ENCODE assay signal across 12 cellular contexts in genomic region chrX:140503714-140504351, GRCh38. TPM values are rescaled to one million over a fixed set of nuclear protein-coding genes. Genes with fewer than 3 reads are reported as not detected.
DNase-seq lines count a peak whose midpoint lies in the region; ATAC-seq and TF ChIP-seq lines count a peak whose summit lies in the region.
"Had no signal": no experiment of that assay in that cellular context is flagged by ENCODE, and none has a peak within 500 bp of the region (broad histone marks: within the 10 kb centered on the region; RNA-seq: fewer than 3 reads in every experiment).

No MANE protein-coding gene starts in this region.

- TF ChIP-seq CTCF in HEK293 (tag by site-specific recombination; IDR thresholded peaks at IDR 0.05) (no peak), spleen (IDR thresholded peaks at IDR 0.05 in 8 of 11, conservative IDR thresholded peaks at IDR 0.05 in 3 of 11) (no peak)

- ATAC-seq in HG03135 (IDR thresholded peaks at IDR 0.05; ENCODE audit: unreplicated experiment) (no peak), GM21360 (IDR thresholded peaks at IDR 0.05; ENCODE audit: unreplicated experiment) (no peak)
- ATAC-seq: GM12878 had no signal

- H3K4me3 ChIP-seq in HEK293 (ENCODE audit: low read depth, low read length), result peak overlapping the region; percentile 49
- H3K4me3 ChIP-seq in iPS-11a (ENCODE audit: low read depth, low read length), result peak overlapping the region; percentile 56
- H3K4me3 ChIP-seq in spleen, result peak overlapping the region in 6 of 8 donors; percentile 8 to 60 (median 21)
- H3K4me3 ChIP-seq: GM12878 had no signal

- peaks cover 4 to 100% (median 84%) of the 10 kb centered on the region in 7 donors for H3K27me3 ChIP-seq in spleen (replicated peaks in 1 of 7)

- DNase-seq in anterior cingulate cortex (lab: John Stamatoyannopoulos, UW), result peak in 38 of 58 donors; percentile 1 to 56 (median 21)
- DNase-seq in spleen, result no peak
- no peak for DNase-seq in activated naive CD4-positive, alpha-beta T cell treated with anti-CD3 and anti-CD28 coated beads for 36 hours
- no peak for DNase-seq in GM19238 (ENCODE audit: insufficient read length, low spot score)
- DNase-seq: activated naive CD8-positive, alpha-beta T cell treated with anti-CD3 and anti-CD28 coated beads, Interleukin-2, amount 10 ng/mL, durations not matched to agents 7 days and 5 days; NCI-H187 had no signal

- no peak for TF ChIP-seq POLR2A in spleen (IDR thresholded peaks at IDR 0.05)

- no peaks in the 10 kb centered on the region for H3K9me3 Mint-ChIP-seq in activated naive CD4-positive, alpha-beta T cell treated with anti-CD3 and anti-CD28 coated beads for 36 hours
- H3K9me3 Mint-ChIP-seq: activated naive CD8-positive, alpha-beta T cell treated with anti-CD3 and anti-CD28 coated beads, Interleukin-2, amount 10 ng/mL, durations not matched to agents 7 days and 5 days had no signal

- H3K9me3 ChIP-seq in HEK293 (ENCODE audit: control insufficient read depth, insufficient read depth, low read depth, low read length) (no peaks in the 10 kb centered on the region), spleen (peaks cover 0 to 10% (median 0%) of the 10 kb centered on the region in 8 donors)

- CTCF ChIA-PET in HEK293 (lab: Yijun Ruan, JAX), result interaction anchor here (0.6 to 2.2 kb wide), 2 partner anchors 149 to 181 kb away, joined by 3 to 5 read pairs; no protein-coding TSS in a partner anchor
- CTCF ChIA-PET in activated naive CD4-positive, alpha-beta T cell treated with anti-CD3 and anti-CD28 coated beads for 36 hours (lab: Charles Lee), result no interaction called here

- H3K4me1 ChIP-seq in HEK293 (ENCODE audit: control insufficient read depth, insufficient read depth, low read length) (no peaks in the 10 kb centered on the region; the same call in 1 of the 2 replicates), spleen (peaks cover 0 to 24% (median 0%) of the 10 kb centered on the region in 6 donors)

- POLR2A ChIA-PET in HEK293 (lab: Yijun Ruan, JAX), result interaction anchor here (0.7 kb wide), 1 partner anchor 54 kb away, joined by 3 read pairs; no protein-coding TSS in a partner anchor

- H3K27ac ChIP-seq in HEK293 (ENCODE audit: extremely low read depth, low read depth, low read length) (peak overlapping the region; percentile 77; the same call in 1 of the 2 replicates), spleen (no peak overlapping the region)

- WGBS in spleen, 5 donors, result 1 to 36% (median 14%) methylated on average over 10 to 92 of the region's 92 CpGs

- H3K36me3 ChIP-seq in HEK293 (ENCODE audit: control insufficient read depth in 2 of 2, insufficient read depth in 1 of 2, low read length in 2 of 2) (no peaks in the 10 kb centered on the region), spleen (no peaks in the 10 kb centered on the region)

- no peak overlapping the region for H3K4me3 Mint-ChIP-seq in activated naive CD4-positive, alpha-beta T cell treated with anti-CD3 and anti-CD28 coated beads for 36 hours

- H3K36me3 Mint-ChIP-seq in activated naive CD4-positive, alpha-beta T cell treated with anti-CD3 and anti-CD28 coated beads for 36 hours (ENCODE audit: low read depth), result no peaks in the 10 kb centered on the region
- H3K36me3 Mint-ChIP-seq: activated naive CD8-positive, alpha-beta T cell treated with anti-CD3 and anti-CD28 coated beads, Interleukin-2, amount 10 ng/mL, durations not matched to agents 7 days and 5 days had no signal

- H3K27me3 Mint-ChIP-seq in activated naive CD4-positive, alpha-beta T cell treated with anti-CD3 and anti-CD28 coated beads for 36 hours (ENCODE audit: low read depth), result peaks cover 51% of the 10 kb centered on the region

- H3K4me1 Mint-ChIP-seq in activated naive CD4-positive, alpha-beta T cell treated with anti-CD3 and anti-CD28 coated beads for 36 hours (ENCODE audit: low read depth), result peaks cover 11% of the 10 kb centered on the region

- no peak overlapping the region for H3K27ac Mint-ChIP-seq in activated naive CD4-positive, alpha-beta T cell treated with anti-CD3 and anti-CD28 coated beads for 36 hours

- intact Hi-C loops in spleen (cut with DNase I; ENCODE audit: low total_unique reads), result no loop called here
- intact Hi-C loops in activated naive CD4-positive, alpha-beta T cell treated with anti-CD3 and anti-CD28 coated beads for 36 hours (cut with micrococcal nuclease), result no loop called here

TF ChIP-seq in HEK293, 187 proteins besides CTCF, POLR2A, EP300 and RAD21:
- peak; percentile 45 for TF ChIP-seq ZBTB26 (tag by site-specific recombination; optimal IDR thresholded peaks at IDR 0.05)
- TF ChIP-seq ZNF184 (tag by site-specific recombination; IDR thresholded peaks at IDR 0.05), result no peak

RNA-seq across cellular contexts. Expression of gene SOX3, which starts 1.0 kb away (rescaled TPM):
- total RNA-seq in spleen, result not detected
- under 1 TPM in 1 of 3 donors, not detected in 2; 0.68 TPM for polyA plus RNA-seq in spleen
- not detected for total RNA-seq in activated naive CD4-positive, alpha-beta T cell treated with anti-CD3 and anti-CD28 coated beads for 36 hours
- total RNA-seq: activated naive CD8-positive, alpha-beta T cell treated with anti-CD3 and anti-CD28 coated beads, Interleukin-2, amount 10 ng/mL, durations not matched to agents 7 days and 5 days; GM12878; mononuclear cell had no signal
- polyA plus RNA-seq: GM12878 had no signal

Comparison
In these comparisons a context has a peak if more than half of its experiments do, and no peak if none do; other contexts are left out.
1. DNase-seq: peak in anterior cingulate cortex (38 of 58); none in spleen (single experiment), activated naive CD4-positive, alpha-beta T cell treated with anti-CD3 and anti-CD28 coated beads for 36 hours (single experiment) and GM19238 (single experiment).
2. Peak in every context shown above with its lines, with median percentiles within 50 percentile points of each other: H3K4me3 ChIP-seq.